Comparison of ENCODE assay signal across 24 cellular contexts in genomic region chr1:167825419-167826079, GRCh38.
A peak's percentile ranks its signal among the peaks of the same experiment; 100 is the strongest.
DNase-seq lines count a peak whose midpoint lies in the region; ATAC-seq and TF ChIP-seq lines count a peak whose summit lies in the region.
"Had no signal": no experiment of that assay in that cellular context is flagged by ENCODE, and none has a peak within 500 bp of the region (broad histone marks: within the 10 kb centered on the region; RNA-seq: fewer than 3 reads in every experiment).

No MANE protein-coding gene starts in this region.

- H3K4me3 ChIP-seq in fibroblast of the aortic adventitia (ENCODE audit: low read depth, low read length) (no peak overlapping the region), MM.1S (ENCODE audit: low read length) (no peak overlapping the region)
- H3K4me3 ChIP-seq: GM12878 had no signal

- no peaks in the 10 kb centered on the region for H3K9me3 Mint-ChIP-seq in WTC11

- H3K9me3 ChIP-seq in MM.1S (replicated peaks; ENCODE audit: insufficient read depth, low read length) = no peaks in the 10 kb centered on the region

- DNase-seq in NCI-H2171 treated with DMSO at 0.1 percent for 48 hours (lab: John Stamatoyannopoulos, UW) (peak; percentile 17), NCI-H2171 (lab: John Stamatoyannopoulos, UW) (no peak), WTC11 (ENCODE audit: low spot score) (no peak), fibroblast of the aortic adventitia (ENCODE audit: low read depth) (peak; percentile 28), HCEC 1CT (no peak), MM.1S (no peak), caudate nucleus (lab: John Stamatoyannopoulos, UW) (no peak)
- DNase-seq: CD4-positive, CD25-positive, alpha-beta regulatory T cell; COR-L47; DMS79; EL; GDM1; KBM-7; NCI-H1092 treated with DMSO at 0.1 percent for 48 hours; NCI-H1436 treated with DMSO at 0.1 percent for 48 hours; NCI-H187 treated with DMSO at 0.1 percent for 48 hours; NCI-H2227 treated with DMSO at 0.1 percent for 48 hours; NCI-H526 treated with DMSO at 0.1 percent for 48 hours; Right ventricle myocardium superior; RPMI8226; T-helper 1 cell had no signal

- no peak overlapping the region for H3K4me2 ChIP-seq in MM.1S (ENCODE audit: low read depth, low read length)

- H3F3A ChIP-seq in MM.1S (ENCODE audit: insufficient read depth, low read length) = no peaks in the 10 kb centered on the region

- H3K9me2 ChIP-seq in MM.1S (replicated peaks; ENCODE audit: insufficient read depth, low read length) = no peaks in the 10 kb centered on the region

- peaks cover 29% of the 10 kb centered on the region for H3K4me1 Mint-ChIP-seq in WTC11
- H3K4me1 Mint-ChIP-seq: CD4-positive, CD25-positive, alpha-beta regulatory T cell had no signal

- POLR2A ChIA-PET in WTC11 (lab: Charles Lee) = no interaction called here

- no peaks in the 10 kb centered on the region for H4K20me1 ChIP-seq in MM.1S (ENCODE audit: insufficient read depth, low read length)

- H3K27ac ChIP-seq in MM.1S (ENCODE audit: low read length) (no peak overlapping the region), caudate nucleus (ENCODE audit: low read depth, low read length) (no peak overlapping the region)

- H3K4me1 ChIP-seq in MM.1S (ENCODE audit: low read length) = no peaks in the 10 kb centered on the region

- H3K27ac Mint-ChIP-seq in WTC11 = no peak overlapping the region

- no peaks in the 10 kb centered on the region for H3K36me3 Mint-ChIP-seq in WTC11
- H3K36me3 Mint-ChIP-seq: CD4-positive, CD25-positive, alpha-beta regulatory T cell had no signal

- H3K4me3 Mint-ChIP-seq in WTC11 = no peak overlapping the region
- H3K4me3 Mint-ChIP-seq: CD4-positive, CD25-positive, alpha-beta regulatory T cell had no signal

- CTCF ChIA-PET in WTC11 (lab: Charles Lee) = interaction anchor here (1.5 kb wide), 1 partner anchor 22 kb away, joined by 4 read pairs; no protein-coding TSS in a partner anchor

- no peaks in the 10 kb centered on the region for H3K27me3 ChIP-seq in MM.1S (replicated peaks; ENCODE audit: insufficient read depth, low read length)

- H3K79me2 ChIP-seq in MM.1S (ENCODE audit: low read length) = no peaks in the 10 kb centered on the region

- H3K27me3 Mint-ChIP-seq in WTC11 (ENCODE audit: low read depth) = no peaks in the 10 kb centered on the region

- no peak for ATAC-seq in WTC11
- no peak for ATAC-seq in HG02870 (IDR thresholded peaks at IDR 0.05; ENCODE audit: unreplicated experiment)
- ATAC-seq: GM12878, HepG2 had no signal

- H3K9ac ChIP-seq in MM.1S (ENCODE audit: low read length) = no peak overlapping the region

- no peaks in the 10 kb centered on the region for H3K36me3 ChIP-seq in MM.1S (replicated peaks; ENCODE audit: insufficient read depth, low read length)

- no peak overlapping the region for H2AFZ ChIP-seq in MM.1S (ENCODE audit: low read length)

- TF ChIP-seq CTCF in WTC11 (IDR thresholded peaks at IDR 0.05) (no peak), fibroblast of the aortic adventitia (IDR thresholded peaks at IDR 0.05; ENCODE audit: insufficient read depth, low read length) (no peak), MM.1S (IDR thresholded peaks at IDR 0.05; ENCODE audit: low read length) (no peak)

TF ChIP-seq in WTC11, 78 proteins besides CTCF, POLR2A, EP300 and RAD21:
- TF ChIP-seq IRF2 (CRISPR knock-in tag; IDR thresholded peaks at IDR 0.05; ENCODE audit: borderline replicate concordance, low read depth) (no peak), ZNF121 (CRISPR knock-in tag; IDR thresholded peaks at IDR 0.05) (peak; percentile 34; the same call in 1 of the 2 replicates)

Comparison
In these comparisons a context has a peak if more than half of its experiments do, and no peak if none do; other contexts are left out.
1. DNase-seq: peak in NCI-H2171 treated with DMSO at 0.1 percent for 48 hours (single experiment) and fibroblast of the aortic adventitia (single experiment); none in NCI-H2171 (single experiment), WTC11 (single experiment), HCEC 1CT (single experiment), MM.1S (single experiment) and caudate nucleus (0 of 61).